12 cellular contexts compared by ENCODE assay signal in genomic region chr18:6058941-6059340, GRCh38.
DNase-seq lines count a peak whose midpoint lies in the region; ATAC-seq, FAIRE-seq and TF ChIP-seq lines count a peak whose summit lies in the region.
"Had no signal": no experiment of that assay in that cellular context is flagged by ENCODE, and none has a peak within 500 bp of the region (broad histone marks: within the 10 kb centered on the region; RNA-seq: fewer than 3 reads in every experiment).

No MANE protein-coding gene starts in this region.

- H3K27ac ChIP-seq in HEK293 (ENCODE audit: extremely low read depth, low read depth, low read length): no peak overlapping the region
- no peak overlapping the region for H3K27ac ChIP-seq in effector memory CD4-positive, alpha-beta T cell (ENCODE audit: insufficient read depth, low read length, poor library complexity, severe bottlenecking)

- CTCF ChIA-PET in HEK293 (lab: Yijun Ruan, JAX): interaction anchor here (1.4 to 1.6 kb wide), 2 partner anchors 9 to 84 kb away, joined by 4 read pairs; no protein-coding TSS in a partner anchor

- no peak for FAIRE-seq in HTR-8/SVneo (lab: Jason Lieb, UNC)

- no peak for TF ChIP-seq CTCF in HEK293 (tag by site-specific recombination; IDR thresholded peaks at IDR 0.05)

- DNase-seq in NCI-H69 (lab: John Stamatoyannopoulos, UW) (peak; percentile 89), Right ventricle myocardium superior (peak; percentile 63), sciatic nerve (ENCODE audit: low spot score) (no peak), HTR-8/SVneo (ENCODE audit: insufficient read length, low spot score) (no peak), NCI-H446 (lab: John Stamatoyannopoulos, UW) (no peak)
- no peak for DNase-seq in effector memory CD4-positive, alpha-beta T cell
- DNase-seq: activated CD4-positive, alpha-beta T cell treated with anti-CD3 and anti-CD28 coated beads for 36 hours; NCI-H1694; stimulated activated CD4-positive, alpha-beta T cell treated with anti-CD3 and anti-CD28 coated beads, Interleukin-4, amount 100 ng/mL, for 1 hour had no signal

- intact Hi-C loops in Right ventricle myocardium superior (cut with DNase I): no loop called here
- intact Hi-C loops in sciatic nerve (cut with DNase I): no loop called here

- POLR2A ChIA-PET in HEK293 (lab: Yijun Ruan, JAX): interaction anchor here (0.5 kb wide), 1 partner anchor 32 kb away, joined by 3 read pairs; no protein-coding TSS in a partner anchor

- H3K4me1 ChIP-seq in HEK293 (ENCODE audit: control insufficient read depth, insufficient read depth, low read length): peaks cover 23% of the 10 kb centered on the region
- H3K4me1 ChIP-seq in effector memory CD4-positive, alpha-beta T cell (ENCODE audit: control insufficient read depth, insufficient read depth, low read length, poor library complexity, severe bottlenecking): no peaks in the 10 kb centered on the region

- no peaks in the 10 kb centered on the region for H3K9me3 ChIP-seq in HEK293 (ENCODE audit: control insufficient read depth, insufficient read depth, low read depth, low read length)
- no peaks in the 10 kb centered on the region for H3K9me3 ChIP-seq in effector memory CD4-positive, alpha-beta T cell (ENCODE audit: control insufficient read depth, low read length)

- ATAC-seq in Right ventricle myocardium superior (ENCODE audit: poor library complexity) (peak; percentile 96), sciatic nerve (peak; percentile 51), GM19035 (IDR thresholded peaks at IDR 0.05; ENCODE audit: unreplicated experiment) (no peak)
- ATAC-seq: activated CD4-positive, alpha-beta T cell treated with anti-CD3 and anti-CD28 coated beads for 36 hours; activated naive CD4-positive, alpha-beta T cell treated with anti-CD3 and anti-CD28 coated beads, Interleukin-2, amount 50 U/mL, for 72 hours had no signal

- no peak overlapping the region for H3K4me3 ChIP-seq in HEK293 (ENCODE audit: low read depth, low read length)
- no peak overlapping the region for H3K4me3 ChIP-seq in effector memory CD4-positive, alpha-beta T cell (ENCODE audit: insufficient read depth, low read depth, low read length, poor library complexity, severe bottlenecking)

- H3K27me3 ChIP-seq in effector memory CD4-positive, alpha-beta T cell (replicated peaks; ENCODE audit: control insufficient read depth, insufficient read depth, low read length, poor library complexity, severe bottlenecking): no peaks in the 10 kb centered on the region

- no peaks in the 10 kb centered on the region for H3K36me3 ChIP-seq in HEK293 (ENCODE audit: control insufficient read depth in 2 of 2, insufficient read depth in 1 of 2, low read length in 2 of 2)
- H3K36me3 ChIP-seq in effector memory CD4-positive, alpha-beta T cell (ENCODE audit: control insufficient read depth, insufficient read depth, low read length): no peaks in the 10 kb centered on the region

TF ChIP-seq in HEK293, 187 proteins besides CTCF, POLR2A, EP300 and RAD21 (continues in another document):
- TF ChIP-seq ZNF341 (tag by site-specific recombination; IDR thresholded peaks at IDR 0.05; ENCODE audit: low read depth) (no peak), ZNF169 (tag by site-specific recombination; IDR thresholded peaks at IDR 0.05) (no peak), ZNF701 (tag by site-specific recombination; IDR thresholded peaks at IDR 0.05) (no peak), SCRT2 (tag by site-specific recombination; IDR thresholded peaks at IDR 0.05) (0 out of 2 replicates have a peak, but pooled peaks have one; percentile 17), PRDM1 (tag by site-specific recombination; IDR thresholded peaks at IDR 0.05) (peak; percentile 66), ZNF416 (tag by site-specific recombination; IDR thresholded peaks at IDR 0.05) (no peak), ZNF10 (tag by site-specific recombination; IDR thresholded peaks at IDR 0.05) (no peak), PBX3 (CRISPR knock-in tag; IDR thresholded peaks at IDR 0.05) (no peak), ZNF274 (IDR thresholded peaks at IDR 0.05; ENCODE audit: low read length) (no peak), ZNF274 (tag by site-specific recombination; IDR thresholded peaks at IDR 0.05; ENCODE audit: borderline replicate concordance) (no peak), ZBTB11 (tag by site-specific recombination; conservative IDR thresholded peaks at IDR 0.05; ENCODE audit: low read depth) (no peak), TRIM28 (IDR thresholded peaks at IDR 0.05; ENCODE audit: borderline replicate concordance, low read length) (0 out of 2 replicates have a peak, but pooled peaks have one; percentile 51), ELK4 (IDR thresholded peaks at IDR 0.05; ENCODE audit: borderline replicate concordance, low read depth, low read length) (no peak), ZBTB6 (tag by site-specific recombination; IDR thresholded peaks at IDR 0.05) (no peak), ZNF248 (tag by site-specific recombination; IDR thresholded peaks at IDR 0.05) (no peak), MYNN (tag by site-specific recombination; IDR thresholded peaks at IDR 0.05; ENCODE audit: borderline replicate concordance) (no peak)

Comparison
In these comparisons a context has a peak if more than half of its experiments do, and no peak if none do; other contexts are left out.
1. DNase-seq: peak in NCI-H69 (single experiment) and Right ventricle myocardium superior (single experiment); none in sciatic nerve (single experiment), HTR-8/SVneo (single experiment), NCI-H446 (0 of 2) and effector memory CD4-positive, alpha-beta T cell (0 of 3).